In the genomic region with DNA sequence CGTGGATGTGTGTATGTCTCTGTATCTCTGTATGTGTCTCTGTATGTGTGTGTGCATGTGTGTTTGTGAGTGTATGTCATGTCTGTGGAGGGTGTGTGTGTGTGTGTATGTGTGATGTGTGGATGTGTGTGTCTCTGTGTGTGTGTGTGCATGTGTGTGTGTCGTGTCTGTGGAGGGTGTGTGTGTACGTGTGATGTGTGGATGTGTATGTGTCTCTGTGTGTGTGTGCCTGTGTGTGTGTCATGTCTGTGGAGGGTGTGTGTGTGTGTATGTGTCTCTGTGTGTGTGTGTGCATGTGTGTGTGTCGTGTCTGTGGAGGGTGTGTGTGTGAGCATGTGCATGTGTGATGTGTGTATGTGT, we compare ENCODE assay signal across 17 cellular contexts. TPM values are rescaled to one million over a fixed set of nuclear protein-coding genes. Genes with fewer than 3 reads are reported as not detected.
"Had no signal": no experiment of that assay in that cellular context is flagged by ENCODE, and none has a peak within 500 bp of the region (broad histone marks: within the 10 kb centered on the region; RNA-seq: fewer than 3 reads in every experiment).

No MANE protein-coding gene starts in this region.

- DNase-seq: cortex of kidney; effector CD8-positive, alpha-beta T cell; hippocampal formation; left colon; mammary epithelial cell; small intestine; stimulated activated CD4-positive, alpha-beta T cell treated with anti-CD3 and anti-CD28 coated beads, Interleukin-4, amount 100 ng/mL, for 1 hour; stimulated activated CD8-positive, alpha-beta memory T cell treated with anti-CD3 and anti-CD28 coated beads, Interleukin-4, amount 100 ng/mL, for 48 hours; stimulated activated naive CD8-positive, alpha-beta T cell treated with anti-CD3 and anti-CD28 coated beads, Interleukin-15, amount 100 ng/mL, for 72 hours; testis had no signal

- FAIRE-seq: frontal cortex, small intestine had no signal

- H3K36me3 ChIP-seq: heart left ventricle, tibial nerve had no signal

- H3K4me1 ChIP-seq: heart left ventricle, tibial nerve had no signal

- H3K4me3 ChIP-seq: dorsolateral prefrontal cortex, heart left ventricle, mucosa of descending colon, testis, tibial nerve had no signal

- H3K27ac ChIP-seq: dorsolateral prefrontal cortex, heart left ventricle, testis, tibial nerve had no signal

- H3K27me3 ChIP-seq: dorsolateral prefrontal cortex, testis, tibial nerve had no signal

- ATAC-seq: left colon; mucosa of descending colon; naive thymus-derived CD8-positive, alpha-beta T cell; stimulated activated effector memory CD8-positive, alpha-beta T cell treated with anti-CD3 and anti-CD28 coated beads, Interleukin-12 subunit alpha, Interleukin-12 subunit beta, amount 100 ng/mL, for 72 hours; stimulated activated naive CD8-positive, alpha-beta T cell treated with anti-CD3 and anti-CD28 coated beads, Interleukin-15, amount 100 ng/mL, for 72 hours had no signal

- H3K9me3 ChIP-seq: mucosa of descending colon, testis had no signal

RNA-seq across cellular contexts. Expression of gene ADRA2C, which starts 51.6 kb away (rescaled TPM):
- total RNA-seq: naive thymus-derived CD8-positive, alpha-beta T cell had no signal
- polyA plus RNA-seq: naive thymus-derived CD8-positive, alpha-beta T cell had no signal
